ENCODE assay signal across 19 cellular contexts in the genomic region with DNA sequence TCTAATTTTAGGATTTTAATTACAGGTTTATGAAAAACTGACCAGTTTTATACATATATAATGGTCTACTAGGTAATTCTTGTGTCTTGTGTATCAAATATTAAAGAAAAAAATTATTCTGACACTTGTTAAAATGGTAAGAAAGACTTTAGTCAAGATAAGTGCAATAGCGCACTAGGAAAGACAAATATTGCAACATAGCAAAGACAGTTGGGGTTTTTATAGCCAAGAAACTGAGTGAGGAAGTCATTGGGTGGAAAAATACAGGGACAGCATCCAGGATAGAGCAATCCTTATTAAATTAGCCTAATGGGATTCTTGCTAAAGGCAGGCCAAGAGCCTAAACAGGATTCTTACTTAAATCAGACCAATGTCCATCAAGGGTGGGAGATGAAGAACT.
"Had no signal": no experiment of that assay in that cellular context is flagged by ENCODE, and none has a peak within 500 bp of the region (broad histone marks: within the 10 kb centered on the region; RNA-seq: fewer than 3 reads in every experiment).

No MANE protein-coding gene starts in this region.

- H3K4me3 ChIP-seq: esophagus squamous epithelium, tibial nerve, vagina had no signal

- H3K27ac ChIP-seq: esophagus squamous epithelium, parathyroid adenoma, tibial nerve, vagina had no signal

- ATAC-seq: naive thymus-derived CD4-positive, alpha-beta T cell; T-helper 17 cell had no signal

- H3K9me3 ChIP-seq: esophagus squamous epithelium, tibial nerve, vagina had no signal

- H3K27me3 ChIP-seq: esophagus squamous epithelium, tibial nerve, vagina had no signal

- H3K36me3 ChIP-seq: esophagus squamous epithelium, tibial nerve, vagina had no signal

- H3K4me1 ChIP-seq: esophagus squamous epithelium, parathyroid adenoma, tibial nerve, vagina had no signal

- FAIRE-seq: TTC549 had no signal

- H3K79me2 ChIP-seq: parathyroid adenoma had no signal

- H2AFZ ChIP-seq: parathyroid adenoma had no signal

- H3K9ac ChIP-seq: parathyroid adenoma had no signal

- DNase-seq: activated B cell treated with CpG ODN at 0.5 μM for 24 hours; activated CD4-positive, alpha-beta T cell treated with anti-CD3 and anti-CD28 coated beads, Interleukin-2, amount 10 ng/mL, durations not matched to agents 24 days and 14 days; activated CD8-positive, alpha-beta memory T cell treated with anti-CD3 and anti-CD28 coated beads, Interleukin-2, amount 50 U/mL, for 48 hours; activated naive CD8-positive, alpha-beta T cell treated with anti-CD3 and anti-CD28 coated beads for 36 hours; cortex of kidney; effector CD4-positive, alpha-beta T cell; esophagus squamous epithelium; foreskin fibroblast; glutamatergic neuron; naive thymus-derived CD4-positive, alpha-beta T cell; stimulated activated CD4-positive, alpha-beta T cell treated with anti-CD3 and anti-CD28 coated beads, Interleukin-15, amount 100 ng/mL, for 24 hours; stimulated activated CD4-positive, alpha-beta T cell treated with anti-CD3 and anti-CD28 coated beads, Interleukin-4, amount 100 ng/mL, for 1 hour; stimulated activated naive CD4-positive, alpha-beta T cell; substantia nigra; T-helper 17 cell had no signal
